14 cellular contexts compared by ENCODE assay signal in genomic region chr7:130248842-130249241, GRCh38. TPM values are rescaled to one million over a fixed set of nuclear protein-coding genes. Genes with fewer than 3 reads are reported as not detected.
"Had no signal": no experiment of that assay in that cellular context is flagged by ENCODE, and none has a peak within 500 bp of the region (broad histone marks: within the 10 kb centered on the region; RNA-seq: fewer than 3 reads in every experiment).

No MANE protein-coding gene starts in this region.

RNA-seq across cellular contexts. Expression of gene CPA2, which starts 17.8 kb away (rescaled TPM):
- total RNA-seq: activated B cell treated with CpG ODN at 0.5 μM for 24 hours; activated CD4-positive, alpha-beta memory T cell treated with anti-CD3 and anti-CD28 coated beads, Interleukin-2, amount 10 ng/mL, durations not matched to agents 7 days and 5 days; activated CD4-positive, alpha-beta T cell treated with anti-CD3 and anti-CD28 coated beads, Interleukin-2, amount 10 ng/mL, durations not matched to agents 7 days and 5 days; activated CD8-positive, alpha-beta memory T cell treated with anti-CD3 and anti-CD28 coated beads for 36 hours; activated CD8-positive, alpha-beta memory T cell treated with anti-CD3 and anti-CD28 coated beads, Interleukin-2, amount 10 ng/mL, durations not matched to agents 7 days and 5 days; activated CD8-positive, alpha-beta T cell treated with anti-CD3 and anti-CD28 coated beads for 36 hours; activated CD8-positive, alpha-beta T cell treated with anti-CD3 and anti-CD28 coated beads, Interleukin-2, amount 10 ng/mL, durations not matched to agents 7 days and 5 days; T-helper 1 cell treated with Interleukin-12 subunit alpha and Interleukin-12 subunit beta and Interleukin-4 antibody, amounts not matched to agents 30 ng/mL and 1 ng/mL, for 36 hours; T-helper 17 cell; T-helper 2 cell treated with Interferon-gamma antibody and Interleukin-4, amounts not matched to agents 100 ng/mL and 5 ng/mL, for 36 hours had no signal

RNA-seq across cellular contexts. Expression of gene SSMEM1, which starts 41.2 kb away (rescaled TPM):
- total RNA-seq: activated B cell treated with CpG ODN at 0.5 μM for 24 hours; activated CD4-positive, alpha-beta memory T cell treated with anti-CD3 and anti-CD28 coated beads for 36 hours; activated CD4-positive, alpha-beta memory T cell treated with anti-CD3 and anti-CD28 coated beads, Interleukin-2, amount 10 ng/mL, durations not matched to agents 7 days and 5 days; activated CD4-positive, alpha-beta T cell treated with anti-CD3 and anti-CD28 coated beads for 36 hours; activated CD4-positive, alpha-beta T cell treated with anti-CD3 and anti-CD28 coated beads, Interleukin-2, amount 10 ng/mL, durations not matched to agents 24 days and 14 days; activated CD4-positive, alpha-beta T cell treated with anti-CD3 and anti-CD28 coated beads, Interleukin-2, amount 10 ng/mL, durations not matched to agents 7 days and 5 days; activated CD8-positive, alpha-beta memory T cell treated with anti-CD3 and anti-CD28 coated beads for 36 hours; activated CD8-positive, alpha-beta memory T cell treated with anti-CD3 and anti-CD28 coated beads, Interleukin-2, amount 10 ng/mL, durations not matched to agents 7 days and 5 days; activated CD8-positive, alpha-beta T cell treated with anti-CD3 and anti-CD28 coated beads for 36 hours; activated CD8-positive, alpha-beta T cell treated with anti-CD3 and anti-CD28 coated beads, Interleukin-2, amount 10 ng/mL, durations not matched to agents 7 days and 5 days; T-helper 1 cell treated with Interleukin-12 subunit alpha and Interleukin-12 subunit beta and Interleukin-4 antibody, amounts not matched to agents 30 ng/mL and 1 ng/mL, for 36 hours; T-helper 17 cell; T-helper 2 cell treated with Interferon-gamma antibody and Interleukin-4, amounts not matched to agents 100 ng/mL and 5 ng/mL, for 36 hours; WTC11 had no signal

RNA-seq across cellular contexts. Expression of gene CPA4, which starts 44.1 kb away (rescaled TPM):
- total RNA-seq: activated B cell treated with CpG ODN at 0.5 μM for 24 hours; activated CD4-positive, alpha-beta memory T cell treated with anti-CD3 and anti-CD28 coated beads, Interleukin-2, amount 10 ng/mL, durations not matched to agents 7 days and 5 days; activated CD4-positive, alpha-beta T cell treated with anti-CD3 and anti-CD28 coated beads for 36 hours; activated CD4-positive, alpha-beta T cell treated with anti-CD3 and anti-CD28 coated beads, Interleukin-2, amount 10 ng/mL, durations not matched to agents 24 days and 14 days; activated CD4-positive, alpha-beta T cell treated with anti-CD3 and anti-CD28 coated beads, Interleukin-2, amount 10 ng/mL, durations not matched to agents 7 days and 5 days; activated CD8-positive, alpha-beta memory T cell treated with anti-CD3 and anti-CD28 coated beads for 36 hours; activated CD8-positive, alpha-beta memory T cell treated with anti-CD3 and anti-CD28 coated beads, Interleukin-2, amount 10 ng/mL, durations not matched to agents 7 days and 5 days; activated CD8-positive, alpha-beta T cell treated with anti-CD3 and anti-CD28 coated beads for 36 hours; activated CD8-positive, alpha-beta T cell treated with anti-CD3 and anti-CD28 coated beads, Interleukin-2, amount 10 ng/mL, durations not matched to agents 7 days and 5 days; T-helper 1 cell treated with Interleukin-12 subunit alpha and Interleukin-12 subunit beta and Interleukin-4 antibody, amounts not matched to agents 30 ng/mL and 1 ng/mL, for 36 hours; T-helper 17 cell; T-helper 2 cell treated with Interferon-gamma antibody and Interleukin-4, amounts not matched to agents 100 ng/mL and 5 ng/mL, for 36 hours; WTC11 had no signal
